20 cellular contexts compared by ENCODE assay signal in the genomic region with DNA sequence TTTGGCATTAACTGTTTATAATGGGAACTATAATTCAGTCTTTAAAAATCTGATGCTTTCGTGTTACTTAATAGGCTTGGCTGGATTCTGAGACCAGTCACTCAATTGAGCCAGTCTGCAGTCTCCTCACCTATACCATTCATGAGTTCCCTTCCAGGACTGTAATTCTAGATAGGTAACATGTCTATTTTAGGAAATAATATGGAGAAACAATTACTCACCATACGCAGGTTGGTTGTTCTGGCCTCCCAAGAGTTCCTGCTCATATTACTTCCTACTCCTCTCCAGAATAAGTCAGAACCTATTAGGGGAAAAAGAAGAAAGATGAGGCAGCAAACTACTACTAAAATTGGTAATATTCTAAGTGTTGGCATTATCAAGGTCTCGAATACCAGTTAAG. TPM values are rescaled to one million over a fixed set of nuclear protein-coding genes. Genes with fewer than 3 reads are reported as not detected.
DNase-seq lines count a peak whose midpoint lies in the region; ATAC-seq lines count a peak whose summit lies in the region.
"Had no signal": no experiment of that assay in that cellular context is flagged by ENCODE, and none has a peak within 500 bp of the region (broad histone marks: within the 10 kb centered on the region; RNA-seq: fewer than 3 reads in every experiment).

No MANE protein-coding gene starts in this region.

- DNase-seq in activated naive CD4-positive, alpha-beta T cell treated with anti-CD3 and anti-CD28 coated beads, Interleukin-2, amount 10 ng/mL, durations not matched to agents 7 days and 5 days, result no peak
- DNase-seq in activated naive CD4-positive, alpha-beta T cell treated with Interleukin-2 at 50 U/mL for 16 hours, result no peak
- no peak for DNase-seq in T-helper 17 cell
- no peak for DNase-seq in effector memory CD4-positive, alpha-beta T cell
- no peak for DNase-seq in cerebellum (ENCODE audit: low spot score)
- no peak for DNase-seq in activated CD8-positive, alpha-beta memory T cell treated with anti-CD3 and anti-CD28 coated beads for 24 hours
- no peak for DNase-seq in NCI-H226
- DNase-seq: brain microvascular endothelial cell; EL; foreskin keratinocyte; hypothalamus; lower lobe of right lung; NCI-H2107; NCI-H526 treated with DMSO at 0.1 percent for 48 hours; SHP77; stimulated activated CD4-positive, alpha-beta T cell treated with anti-CD3 and anti-CD28 coated beads, Interleukin-1b, Interleukin-23, amount 100 ng/mL, for 48 hours; trophoblast cell had no signal

- peak overlapping the region; percentile 29 for H3K4me3 ChIP-seq in effector memory CD4-positive, alpha-beta T cell (ENCODE audit: insufficient read depth, low read depth, low read length, poor library complexity, severe bottlenecking)
- H3K4me3 ChIP-seq: lower lobe of right lung had no signal

- H3K36me3 ChIP-seq in effector memory CD4-positive, alpha-beta T cell (ENCODE audit: control insufficient read depth, insufficient read depth, low read length), result peaks cover 39% of the 10 kb centered on the region

- peaks cover 4% of the 10 kb centered on the region for H3K27me3 Mint-ChIP-seq in activated naive CD4-positive, alpha-beta T cell treated with anti-CD3 and anti-CD28 coated beads, Interleukin-2, amount 10 ng/mL, durations not matched to agents 7 days and 5 days
- no peaks in the 10 kb centered on the region for H3K27me3 Mint-ChIP-seq in T-helper 17 cell
- no peaks in the 10 kb centered on the region for H3K27me3 Mint-ChIP-seq in stimulated activated memory B cell treated with anti-CD40 and anti-IgM and Interleukin-4, amounts not matched to agents 10 μg/mL and 1 μg/mL and 100 μg/mL, for 72 hours
- H3K27me3 Mint-ChIP-seq: dendritic cell treated with granulocyte-macrophage colony-stimulating factor and Interleukin-4, amounts not matched to agents 40 ng/mL and 50 ng/mL, for 4 days; stimulated activated naive CD8-positive, alpha-beta T cell treated with anti-CD3 and anti-CD28 coated beads, Interleukin-15, Interleukin-2, amounts not matched to agents 100 ng/mL and 50 ng/mL, for 24 hours had no signal

- H3K27ac Mint-ChIP-seq in activated naive CD4-positive, alpha-beta T cell treated with anti-CD3 and anti-CD28 coated beads, Interleukin-2, amount 10 ng/mL, durations not matched to agents 7 days and 5 days, result peak overlapping the region; percentile 91
- peak overlapping the region; percentile 92 for H3K27ac Mint-ChIP-seq in T-helper 17 cell
- peak overlapping the region; percentile 71 for H3K27ac Mint-ChIP-seq in stimulated activated memory B cell treated with anti-CD40 and anti-IgM and Interleukin-4, amounts not matched to agents 10 μg/mL and 1 μg/mL and 100 μg/mL, for 72 hours
- H3K27ac Mint-ChIP-seq: dendritic cell treated with granulocyte-macrophage colony-stimulating factor and Interleukin-4, amounts not matched to agents 40 ng/mL and 50 ng/mL, for 4 days had no signal

- no peaks in the 10 kb centered on the region for H3K27me3 ChIP-seq in effector memory CD4-positive, alpha-beta T cell (replicated peaks; ENCODE audit: control insufficient read depth, insufficient read depth, low read length, poor library complexity, severe bottlenecking)
- H3K27me3 ChIP-seq: brain microvascular endothelial cell, foreskin keratinocyte had no signal

- H3K27ac ChIP-seq in effector memory CD4-positive, alpha-beta T cell (ENCODE audit: insufficient read depth, low read length, poor library complexity, severe bottlenecking), result peak overlapping the region; percentile 70
- H3K27ac ChIP-seq: brain microvascular endothelial cell, foreskin keratinocyte, lower lobe of right lung had no signal

- no peaks in the 10 kb centered on the region for H3K9me3 ChIP-seq in T-helper 17 cell (ENCODE audit: control insufficient read depth, low read length, poor library complexity, severe bottlenecking)
- no peaks in the 10 kb centered on the region for H3K9me3 ChIP-seq in effector memory CD4-positive, alpha-beta T cell (ENCODE audit: control insufficient read depth, low read length)
- H3K9me3 ChIP-seq: lower lobe of right lung had no signal

- H3K4me1 ChIP-seq in effector memory CD4-positive, alpha-beta T cell (ENCODE audit: control insufficient read depth, insufficient read depth, low read length, poor library complexity, severe bottlenecking), result peaks cover 17% of the 10 kb centered on the region

- no peaks in the 10 kb centered on the region for H3K9me3 Mint-ChIP-seq in activated naive CD4-positive, alpha-beta T cell treated with anti-CD3 and anti-CD28 coated beads, Interleukin-2, amount 10 ng/mL, durations not matched to agents 7 days and 5 days
- H3K9me3 Mint-ChIP-seq in stimulated activated memory B cell treated with anti-CD40 and anti-IgM and Interleukin-4, amounts not matched to agents 10 μg/mL and 1 μg/mL and 100 μg/mL, for 72 hours, result no peaks in the 10 kb centered on the region
- H3K9me3 Mint-ChIP-seq: dendritic cell treated with granulocyte-macrophage colony-stimulating factor and Interleukin-4, amounts not matched to agents 40 ng/mL and 50 ng/mL, for 4 days; stimulated activated naive CD8-positive, alpha-beta T cell treated with anti-CD3 and anti-CD28 coated beads, Interleukin-15, Interleukin-2, amounts not matched to agents 100 ng/mL and 50 ng/mL, for 24 hours had no signal

- H3K4me3 Mint-ChIP-seq in activated naive CD4-positive, alpha-beta T cell treated with anti-CD3 and anti-CD28 coated beads, Interleukin-2, amount 10 ng/mL, durations not matched to agents 7 days and 5 days, result peak overlapping the region; percentile 59
- H3K4me3 Mint-ChIP-seq in T-helper 17 cell, result peak overlapping the region; percentile 77
- H3K4me3 Mint-ChIP-seq in stimulated activated memory B cell treated with anti-CD40 and anti-IgM and Interleukin-4, amounts not matched to agents 10 μg/mL and 1 μg/mL and 100 μg/mL, for 72 hours, result no peak overlapping the region
- H3K4me3 Mint-ChIP-seq: dendritic cell treated with granulocyte-macrophage colony-stimulating factor and Interleukin-4, amounts not matched to agents 40 ng/mL and 50 ng/mL, for 4 days had no signal

- H3K36me3 Mint-ChIP-seq in activated naive CD4-positive, alpha-beta T cell treated with anti-CD3 and anti-CD28 coated beads, Interleukin-2, amount 10 ng/mL, durations not matched to agents 7 days and 5 days, result peaks cover 48% of the 10 kb centered on the region
- H3K36me3 Mint-ChIP-seq in T-helper 17 cell (ENCODE audit: low read depth), result peaks cover 8% of the 10 kb centered on the region
- H3K36me3 Mint-ChIP-seq in stimulated activated memory B cell treated with anti-CD40 and anti-IgM and Interleukin-4, amounts not matched to agents 10 μg/mL and 1 μg/mL and 100 μg/mL, for 72 hours, result peaks cover 30% of the 10 kb centered on the region

- H3K4me1 Mint-ChIP-seq in activated naive CD4-positive, alpha-beta T cell treated with anti-CD3 and anti-CD28 coated beads, Interleukin-2, amount 10 ng/mL, durations not matched to agents 7 days and 5 days, result peaks cover 37% of the 10 kb centered on the region
- H3K4me1 Mint-ChIP-seq in T-helper 17 cell, result peaks cover 31% of the 10 kb centered on the region
- H3K4me1 Mint-ChIP-seq in stimulated activated memory B cell treated with anti-CD40 and anti-IgM and Interleukin-4, amounts not matched to agents 10 μg/mL and 1 μg/mL and 100 μg/mL, for 72 hours, result peaks cover 25% of the 10 kb centered on the region

- ATAC-seq in T-helper 17 cell, result no peak
- no peak for ATAC-seq in stimulated activated memory B cell treated with anti-CD40 and anti-IgM and Interleukin-4, amounts not matched to agents 10 μg/mL and 1 μg/mL and 100 μg/mL, for 72 hours
- ATAC-seq: foreskin keratinocyte, lower lobe of right lung had no signal

- CTCF ChIA-PET in activated naive CD4-positive, alpha-beta T cell treated with anti-CD3 and anti-CD28 coated beads, Interleukin-2, amount 10 ng/mL, durations not matched to agents 7 days and 5 days (lab: Charles Lee), result interaction anchor here (0.8 kb wide), 1 partner anchor 31 kb away, joined by 4 read pairs; no protein-coding TSS in a partner anchor

RNA-seq across cellular contexts. Expression of a gene that starts 4.5 kb away (rescaled TPM):
- 10 to 100 TPM; 68.5 to 75.8 TPM for total RNA-seq in T-helper 17 cell
- 135 TPM for total RNA-seq in cerebellum

RNA-seq across cellular contexts. Expression of a gene that starts 27.1 kb away (rescaled TPM):
- 10 to 100 TPM; 61.0 to 61.1 TPM for total RNA-seq in T-helper 17 cell
- 22.7 TPM for total RNA-seq in cerebellum

RNA-seq across cellular contexts. Expression of a gene that starts 27.7 kb away (rescaled TPM):
- 1 to 10 TPM; 1.9 to 6.8 TPM for total RNA-seq in T-helper 17 cell
- 7.0 TPM for total RNA-seq in cerebellum
